17 cellular contexts compared by ENCODE assay signal in the genomic region with DNA sequence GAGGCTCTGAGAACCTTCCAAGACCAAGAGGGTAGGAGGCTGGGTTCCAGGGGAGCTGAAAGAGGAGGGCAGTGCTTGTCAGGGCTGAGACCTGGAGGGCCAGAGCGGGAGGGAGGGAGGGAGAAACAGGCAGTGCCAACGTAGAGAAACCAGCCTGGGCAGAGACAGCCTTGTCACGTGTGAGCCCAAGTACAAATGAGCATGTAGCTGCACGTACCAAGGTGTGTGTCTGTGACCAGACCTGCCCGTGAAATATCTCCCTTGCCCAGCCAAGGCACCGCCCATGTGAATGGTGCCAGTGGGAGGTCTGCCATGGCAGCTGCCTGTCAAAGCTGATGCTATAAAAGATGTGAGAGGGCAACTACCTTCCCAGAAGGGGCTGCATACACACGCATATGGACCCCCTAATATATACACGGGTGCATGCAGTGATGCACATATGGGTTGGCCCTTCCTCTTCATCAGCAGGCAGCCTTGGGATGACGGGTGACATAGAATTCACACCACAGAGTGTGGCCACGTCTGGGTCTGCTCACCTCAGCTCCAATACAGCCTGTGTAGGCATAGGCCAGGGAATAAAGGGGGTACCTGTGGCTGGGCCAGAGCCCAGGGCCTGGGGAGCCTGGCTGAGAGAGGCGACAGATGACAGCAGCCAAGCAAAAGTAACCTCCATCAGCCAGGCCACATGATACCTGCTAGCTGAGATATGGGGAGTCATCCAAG. TPM values are rescaled to one million over a fixed set of nuclear protein-coding genes. Genes with fewer than 3 reads are reported as not detected.
DNase-seq lines count a peak whose midpoint lies in the region; ATAC-seq and TF ChIP-seq lines count a peak whose summit lies in the region.
"Had no signal": no experiment of that assay in that cellular context is flagged by ENCODE, and none has a peak within 500 bp of the region (broad histone marks: within the 10 kb centered on the region; RNA-seq: fewer than 3 reads in every experiment).

No MANE protein-coding gene starts in this region.

- H3K27ac ChIP-seq in breast epithelium (peak overlapping the region; percentile 58 to 74), lower lobe of right lung (no peak overlapping the region), transverse colon (peak overlapping the region in 2 of 4 donors; percentile 14 to 46)
- H3K27ac ChIP-seq: BLaER1, testis had no signal

- H3K4me3 ChIP-seq in breast epithelium (no peak overlapping the region), lower lobe of right lung (no peak overlapping the region), transverse colon (no peak overlapping the region)
- H3K4me3 ChIP-seq: BLaER1, testis had no signal

- H3K36me3 ChIP-seq in breast epithelium: no peaks in the 10 kb centered on the region
- H3K36me3 ChIP-seq in lower lobe of right lung: peaks cover 3% of the 10 kb centered on the region
- no peaks in the 10 kb centered on the region for H3K36me3 ChIP-seq in transverse colon

- no peak for TF ChIP-seq EP300 in transverse colon (IDR thresholded peaks at IDR 0.05; ENCODE audit: low read depth)

- peak; percentile 4 to 6 for ATAC-seq in lower lobe of right lung
- no peak for ATAC-seq in GM21515 (IDR thresholded peaks at IDR 0.05; ENCODE audit: unreplicated experiment)
- ATAC-seq: sciatic nerve had no signal

- H3K27me3 ChIP-seq in breast epithelium (no peaks in the 10 kb centered on the region), lower lobe of right lung (ENCODE audit: low read depth) (no peaks in the 10 kb centered on the region), transverse colon (no peaks in the 10 kb centered on the region)
- H3K27me3 ChIP-seq: BLaER1, testis had no signal

- intact Hi-C loops in breast epithelium (cut with DNase I; ENCODE audit: low total_unique reads) (loop anchor here (10.0 kb wide), 1 partner anchor 111 kb away; no protein-coding TSS in a partner anchor), lower lobe of right lung (cut with DNase I) (no loop called here), transverse colon (cut with DNase I; ENCODE audit: low total_unique reads) (no loop called here)

- H3K4me1 ChIP-seq in breast epithelium: peaks cover 0 to 3% of the 10 kb centered on the region in 2 donors
- no peaks in the 10 kb centered on the region for H3K4me1 ChIP-seq in lower lobe of right lung
- H3K4me1 ChIP-seq in transverse colon: peaks cover 0 to 16% (median 3%) of the 10 kb centered on the region in 4 donors

- TF ChIP-seq CTCF in breast epithelium (IDR thresholded peaks at IDR 0.05): no peak
- TF ChIP-seq CTCF in lower lobe of right lung (IDR thresholded peaks at IDR 0.05): no peak
- TF ChIP-seq CTCF in transverse colon (IDR thresholded peaks at IDR 0.05): no peak

- peak in 2 of 3 experiments; percentile 19 for DNase-seq in NCI-H1417 (lab: John Stamatoyannopoulos, UW)
- DNase-seq in NCI-H1417 treated with DMSO at 0.1 percent for 48 hours (lab: John Stamatoyannopoulos, UW): no peak
- DNase-seq in breast epithelium (ENCODE audit: low spot score in 2 of 2): peak; percentile 71 to 92
- DNase-seq in lower lobe of right lung: no peak
- peak; percentile 69 for DNase-seq in transverse colon
- DNase-seq in activated gamma-delta T cell (lab: John Stamatoyannopoulos, UW): no peak
- DNase-seq in islet precursor cell: no peak
- DNase-seq: activated T-cell treated with anti-CD3 and anti-CD28 coated beads, Interleukin-2, amount 50 U/mL, for 24 hours; immature natural killer cell; IMR-90; NCI-H2029; NCI-H526 treated with DMSO at 0.1 percent for 48 hours; stimulated activated CD4-positive, alpha-beta T cell treated with anti-CD3 and anti-CD28 coated beads, Interleukin-2, amount 100 ng/mL, for 48 hours; testis had no signal

- in situ Hi-C loops in transverse colon (cut with MboI; ENCODE audit: low pct_ligation_motif_present in 1 of 4, low pct_unique_long_range_greater_than_20kb in 1 of 4, low sequenced_read_pairs in 3 of 4): loop anchor here in 1 of 4 donors (10.0 kb wide), 1 partner anchor 111 kb away; no protein-coding TSS in a partner anchor

- H3K9me3 ChIP-seq in breast epithelium (no peaks in the 10 kb centered on the region), lower lobe of right lung (no peaks in the 10 kb centered on the region), transverse colon (no peaks in the 10 kb centered on the region)
- H3K9me3 ChIP-seq: BLaER1, testis had no signal

- WGBS in transverse colon (ENCODE audit: low coverage in 1 of 2), 2 donors: 57 to 60% methylated on average over 2 to 11 of the region's 11 CpGs

- TF ChIP-seq POLR2A in breast epithelium (IDR thresholded peaks at IDR 0.05) (no peak), transverse colon (IDR thresholded peaks at IDR 0.05) (no peak)

RNA-seq across cellular contexts. Expression of a gene that starts 7.8 kb away (rescaled TPM):
- total RNA-seq in breast epithelium: 10 to 100 TPM; 40.0 to 80.8 (median 63.1) TPM
- total RNA-seq in lower lobe of right lung: 60.3 TPM
- total RNA-seq in transverse colon: 100 to 1,000 TPM in 1 of 4 donors, 10 to 100 TPM in 3; 39.8 to 105 (median 56.2) TPM

Comparison
In these comparisons a context has a peak if more than half of its experiments do, and no peak if none do; other contexts are left out.
1. DNase-seq: peak in NCI-H1417 (2 of 3), breast epithelium (2 of 2) and transverse colon (single experiment); none in NCI-H1417 treated with DMSO at 0.1 percent for 48 hours (single experiment), lower lobe of right lung (single experiment), activated gamma-delta T cell (single experiment) and islet precursor cell (single experiment).